In genomic region chr6:129493396-129493902, GRCh38 we compare ENCODE assay signal across 15 cellular contexts.
DNase-seq lines count a peak whose midpoint lies in the region; ATAC-seq and TF ChIP-seq lines count a peak whose summit lies in the region.
"Had no signal": no experiment of that assay in that cellular context is flagged by ENCODE, and none has a peak within 500 bp of the region (broad histone marks: within the 10 kb centered on the region; RNA-seq: fewer than 3 reads in every experiment).

No MANE protein-coding gene starts in this region.

- no peak for DNase-seq in left ventricle myocardium inferior
- no peak for DNase-seq in Right ventricle myocardium inferior (ENCODE audit: missing footprints)
- no peak for DNase-seq in T-helper 17 cell
- peak; percentile 47 for DNase-seq in fibroblast of mammary gland (ENCODE audit: low read depth)
- DNase-seq in thoracic aorta (ENCODE audit: low spot score) = no peak
- DNase-seq in stimulated activated naive B cell treated with anti-CD40 and anti-IgM and Interleukin-4, amounts not matched to agents 10 μg/mL and 1 μg/mL and 100 μg/mL, for 72 hours = no peak
- no peak for DNase-seq in esophagus squamous epithelium (lab: John Stamatoyannopoulos, UW)
- DNase-seq: activated T-cell treated with anti-CD3 and anti-CD28 coated beads, Interleukin-2, amount 50 U/mL, for 1 hour; C1 segment of cervical spinal cord; NCI-H1048; NCI-H446 treated with DMSO at 0.1 percent for 48 hours; SHP77 treated with DMSO at 0.1 percent for 48 hours; stimulated activated CD4-positive, alpha-beta T cell treated with anti-CD3 and anti-CD28 coated beads, Interleukin-15, amount 100 ng/mL, for 24 hours; WERI-Rb-1 had no signal

- H3K9me3 Mint-ChIP-seq in stimulated activated naive B cell treated with anti-CD40 and anti-IgM and Interleukin-4, amounts not matched to agents 10 μg/mL and 1 μg/mL and 100 μg/mL, for 72 hours = no peaks in the 10 kb centered on the region

- no peaks in the 10 kb centered on the region for H3K27me3 Mint-ChIP-seq in T-helper 17 cell
- H3K27me3 Mint-ChIP-seq in stimulated activated naive B cell treated with anti-CD40 and anti-IgM and Interleukin-4, amounts not matched to agents 10 μg/mL and 1 μg/mL and 100 μg/mL, for 72 hours = no peaks in the 10 kb centered on the region

- H3K9me3 ChIP-seq in left ventricle myocardium inferior (replicated peaks) (no peaks in the 10 kb centered on the region), T-helper 17 cell (ENCODE audit: control insufficient read depth, low read length, poor library complexity, severe bottlenecking) (no peaks in the 10 kb centered on the region), thoracic aorta (no peaks in the 10 kb centered on the region), esophagus squamous epithelium (no peaks in the 10 kb centered on the region)

- H3K4me3 ChIP-seq in left ventricle myocardium inferior (no peak overlapping the region), fibroblast of mammary gland (ENCODE audit: control insufficient read depth, low read depth, low read length) (no peak overlapping the region), thoracic aorta (no peak overlapping the region), esophagus squamous epithelium (no peak overlapping the region)

- peaks cover 19% of the 10 kb centered on the region for H3K4me1 Mint-ChIP-seq in T-helper 17 cell
- H3K4me1 Mint-ChIP-seq in stimulated activated naive B cell treated with anti-CD40 and anti-IgM and Interleukin-4, amounts not matched to agents 10 μg/mL and 1 μg/mL and 100 μg/mL, for 72 hours = peaks cover 14 to 38% of the 10 kb centered on the region in 2 donors

- no peak for TF ChIP-seq POLR2A in esophagus squamous epithelium (IDR thresholded peaks at IDR 0.05)

- intact Hi-C loops in left ventricle myocardium inferior (cut with micrococcal nuclease) (no loop called here), Right ventricle myocardium inferior (cut with DNase I) (loop anchor here (10.0 kb wide), 2 partner anchors 251 to 531 kb away; no protein-coding TSS in a partner anchor), esophagus squamous epithelium (cut with DNase I) (no loop called here)

- H3K36me3 ChIP-seq in left ventricle myocardium inferior (peaks cover 57% of the 10 kb centered on the region), thoracic aorta (peaks cover 5% of the 10 kb centered on the region), esophagus squamous epithelium (no peaks in the 10 kb centered on the region)
- H3K36me3 ChIP-seq: WERI-Rb-1 had no signal

- peaks cover 3% of the 10 kb centered on the region for H3K36me3 Mint-ChIP-seq in T-helper 17 cell (ENCODE audit: low read depth)
- H3K36me3 Mint-ChIP-seq in stimulated activated naive B cell treated with anti-CD40 and anti-IgM and Interleukin-4, amounts not matched to agents 10 μg/mL and 1 μg/mL and 100 μg/mL, for 72 hours = no peaks in the 10 kb centered on the region

- H3K4me1 ChIP-seq in left ventricle myocardium inferior (peaks cover 66% of the 10 kb centered on the region), thoracic aorta (ENCODE audit: control insufficient read depth in 1 of 2, low read depth in 2 of 2) (peaks cover 14 to 44% of the 10 kb centered on the region in 2 donors), esophagus squamous epithelium (peaks cover 20 to 60% (median 25%) of the 10 kb centered on the region in 3 donors)

- 25 to 42% methylated on average over 6 of the region's 6 CpGs for WGBS in esophagus squamous epithelium, 2 donors

- TF ChIP-seq CTCF in left ventricle myocardium inferior (IDR thresholded peaks at IDR 0.05; ENCODE audit: borderline replicate concordance) = no peak
- no peak for TF ChIP-seq CTCF in fibroblast of mammary gland (conservative IDR thresholded peaks at IDR 0.05; ENCODE audit: control insufficient read depth, insufficient read depth, low read depth, low read length)
- TF ChIP-seq CTCF in thoracic aorta (IDR thresholded peaks at IDR 0.05) = no peak
- TF ChIP-seq CTCF in esophagus squamous epithelium (IDR thresholded peaks at IDR 0.05) = no peak

- peak overlapping the region; percentile 21 for H3K27ac Mint-ChIP-seq in T-helper 17 cell
- H3K27ac Mint-ChIP-seq in stimulated activated naive B cell treated with anti-CD40 and anti-IgM and Interleukin-4, amounts not matched to agents 10 μg/mL and 1 μg/mL and 100 μg/mL, for 72 hours = no peak overlapping the region

- H3K27ac ChIP-seq in left ventricle myocardium inferior (replicated peaks) (peak overlapping the region; percentile 47), thoracic aorta (peak overlapping the region; percentile 48 to 54), esophagus squamous epithelium (no peak overlapping the region)
- H3K27ac ChIP-seq: WERI-Rb-1 had no signal

- no peak for ATAC-seq in Right ventricle myocardium inferior
- no peak for ATAC-seq in T-helper 17 cell
- ATAC-seq in thoracic aorta (ENCODE audit: insufficient number of reproducible peaks, low FRiP score, low read depth) = no peak
- no peak for ATAC-seq in HG03039 (IDR thresholded peaks at IDR 0.05; ENCODE audit: unreplicated experiment)
- no peak for ATAC-seq in stimulated activated naive B cell treated with anti-CD40 and anti-IgM and Interleukin-4, amounts not matched to agents 10 μg/mL and 1 μg/mL and 100 μg/mL, for 72 hours (replicated peaks)

- no peak overlapping the region for H3K4me3 Mint-ChIP-seq in T-helper 17 cell
- H3K4me3 Mint-ChIP-seq in stimulated activated naive B cell treated with anti-CD40 and anti-IgM and Interleukin-4, amounts not matched to agents 10 μg/mL and 1 μg/mL and 100 μg/mL, for 72 hours = no peak overlapping the region

- H3K27me3 ChIP-seq in left ventricle myocardium inferior (ENCODE audit: low read depth) = no peaks in the 10 kb centered on the region
- H3K27me3 ChIP-seq in thoracic aorta (replicated peaks; ENCODE audit: insufficient read depth) = no peaks in the 10 kb centered on the region
- H3K27me3 ChIP-seq in esophagus squamous epithelium = no peaks in the 10 kb centered on the region

Comparison
In these comparisons a context has a peak if more than half of its experiments do, and no peak if none do; other contexts are left out.
1. H3K27ac ChIP-seq: peak in left ventricle myocardium inferior (single experiment) and thoracic aorta (2 of 2); none in esophagus squamous epithelium (0 of 4).